Comparison of ENCODE assay signal across 14 cellular contexts in the genomic region with DNA sequence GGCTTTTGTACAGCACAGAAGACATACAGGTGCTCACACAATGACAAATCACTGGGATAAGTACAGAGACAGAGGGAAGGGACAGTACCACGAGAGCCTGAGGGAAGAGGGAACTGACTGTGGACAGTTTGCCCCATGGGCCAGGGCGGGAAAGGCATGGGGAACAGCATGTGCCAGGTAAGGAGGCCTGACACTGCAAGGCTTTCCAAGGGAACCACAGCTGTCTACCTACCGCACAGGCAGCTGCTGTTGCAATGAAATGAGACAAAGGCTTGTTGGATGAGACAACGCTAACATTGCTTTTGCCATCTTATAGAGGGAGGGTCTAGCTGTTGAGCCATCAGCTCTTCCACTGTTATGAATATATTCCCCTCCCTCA.
DNase-seq lines count a peak whose midpoint lies in the region; ATAC-seq and TF ChIP-seq lines count a peak whose summit lies in the region.
"Had no signal": no experiment of that assay in that cellular context is flagged by ENCODE, and none has a peak within 500 bp of the region (broad histone marks: within the 10 kb centered on the region; RNA-seq: fewer than 3 reads in every experiment).

No MANE protein-coding gene starts in this region.

- H3K56ac ChIP-seq in mesendoderm (ENCODE audit: low read length): peak overlapping the region; percentile 51

- H3K9ac ChIP-seq in HUES48 (ENCODE audit: low read depth, low read length): no peak overlapping the region
- H3K9ac ChIP-seq in mesendoderm (ENCODE audit: low read length): no peak overlapping the region

- H3K9me3 Mint-ChIP-seq in progenitor cell of endocrine pancreas (ENCODE audit: low read depth): peaks cover 2% of the 10 kb centered on the region

- no peak overlapping the region for H3K4me2 ChIP-seq in mesendoderm (ENCODE audit: low read length)

- no peak overlapping the region for H2BK15ac ChIP-seq in mesendoderm (replicated peaks; ENCODE audit: low read depth)

- H2AK5ac ChIP-seq in mesendoderm (ENCODE audit: low read length): no peak overlapping the region

- no peaks in the 10 kb centered on the region for H3K36me3 ChIP-seq in HUES48 (ENCODE audit: control insufficient read depth, insufficient read depth, low read length)
- no peaks in the 10 kb centered on the region for H3K36me3 ChIP-seq in mesendoderm (ENCODE audit: control insufficient read depth, insufficient read depth, low read length)

- H3K4me1 ChIP-seq in HUES48 (ENCODE audit: control insufficient read depth, insufficient read depth, low read length) (peaks cover 5% of the 10 kb centered on the region; the same call in 1 of the 2 replicates), mesendoderm (ENCODE audit: control insufficient read depth, low read depth, low read length) (peaks cover 4% of the 10 kb centered on the region)

- H3K9me3 ChIP-seq in HUES48 (ENCODE audit: control insufficient read depth, insufficient read depth, low read length): no peaks in the 10 kb centered on the region

- H3K4me1 Mint-ChIP-seq in progenitor cell of endocrine pancreas (ENCODE audit: low read depth): peaks cover 7% of the 10 kb centered on the region

- no peak overlapping the region for H2BK120ac ChIP-seq in mesendoderm (ENCODE audit: low read depth, low read length)

- no CpG with 5 or more reads among the region's 4 CpGs for WGBS in mesendoderm (ENCODE audit: extremely low coverage, insufficient coverage, low lambda C conversion rate)

- no peak overlapping the region for H4K5ac ChIP-seq in mesendoderm (ENCODE audit: low read length)

- H3K27me3 Mint-ChIP-seq in progenitor cell of endocrine pancreas: peaks cover 27% of the 10 kb centered on the region

- H2BK5ac ChIP-seq in mesendoderm (ENCODE audit: low read length): peak overlapping the region; percentile 2

- no peak overlapping the region for H3K4me3 Mint-ChIP-seq in progenitor cell of endocrine pancreas (ENCODE audit: low read depth)

- no peaks in the 10 kb centered on the region for H3K79me1 ChIP-seq in mesendoderm (ENCODE audit: low read length)

- H3K27me3 ChIP-seq in HUES48 (ENCODE audit: control insufficient read depth, insufficient read depth, low read length) (no peaks in the 10 kb centered on the region), mesendoderm (ENCODE audit: insufficient read depth, low read length, poor library complexity) (no peaks in the 10 kb centered on the region)

- no peaks in the 10 kb centered on the region for H3K79me2 ChIP-seq in mesendoderm (ENCODE audit: control insufficient read depth, insufficient read depth, low read length)

- H3K4me3 ChIP-seq in HUES48 (ENCODE audit: low read depth, low read length): no peak overlapping the region
- H3K4me3 ChIP-seq in coronary artery: no peak overlapping the region
- H3K4me3 ChIP-seq in mesendoderm (ENCODE audit: low read length): no peak overlapping the region

- no peaks in the 10 kb centered on the region for H3K36me3 Mint-ChIP-seq in progenitor cell of endocrine pancreas (ENCODE audit: insufficient read depth)

- H3K4ac ChIP-seq in mesendoderm (ENCODE audit: low read depth, low read length): no peak overlapping the region

- DNase-seq in coronary artery (ENCODE audit: low spot score) (peak; percentile 36), mesendoderm (no peak), progenitor cell of endocrine pancreas (ENCODE audit: low spot score, unreplicated experiment) (no peak), caudate nucleus (lab: John Stamatoyannopoulos, UW) (no peak), hepatic stellate cell (ENCODE audit: low spot score) (no peak)
- no peak for DNase-seq in stimulated activated naive CD8-positive, alpha-beta T cell treated with anti-CD3 and anti-CD28 coated beads, Interleukin-15, Interleukin-2, amounts not matched to agents 100 U/mL and 50 U/mL, for 24 hours
- DNase-seq: C1 segment of cervical spinal cord, DND-41, NCI-H1092, NCI-H146, NCI-H2081 treated with DMSO at 0.1 percent for 48 hours, NCI-H524 had no signal

- no peak for ATAC-seq in stimulated activated naive CD8-positive, alpha-beta T cell treated with anti-CD3 and anti-CD28 coated beads, Interleukin-15, Interleukin-2, amounts not matched to agents 100 U/mL and 50 U/mL, for 24 hours
- ATAC-seq: Panc1 had no signal

- H3K27ac Mint-ChIP-seq in progenitor cell of endocrine pancreas: peak overlapping the region; percentile 94

- H3K18ac ChIP-seq in mesendoderm (ENCODE audit: low read length): no peak overlapping the region

- H4K8ac ChIP-seq in mesendoderm (ENCODE audit: low read depth, low read length): no peak overlapping the region

- peak overlapping the region; percentile 60 for H3K27ac ChIP-seq in HUES48 (ENCODE audit: low read depth, low read length)
- H3K27ac ChIP-seq in coronary artery: no peak overlapping the region
- peak overlapping the region; percentile 0 for H3K27ac ChIP-seq in mesendoderm (ENCODE audit: low read depth, low read length)
- no peak overlapping the region for H3K27ac ChIP-seq in caudate nucleus (ENCODE audit: low read depth, low read length)

- no peak overlapping the region for H3K23ac ChIP-seq in mesendoderm (ENCODE audit: low read length)

- TF ChIP-seq CTCF in coronary artery (IDR thresholded peaks at IDR 0.05) (no peak), progenitor cell of endocrine pancreas (IDR thresholded peaks at IDR 0.05; ENCODE audit: unreplicated experiment) (no peak)

Comparison
In these comparisons a context has a peak if more than half of its experiments do, and no peak if none do; other contexts are left out.
1. H3K27ac ChIP-seq: peak in HUES48 (single experiment) and mesendoderm (single experiment); none in coronary artery (0 of 2) and caudate nucleus (single experiment).